8 cellular contexts compared by ENCODE assay signal in genomic region chr6:44127186-44128019, GRCh38. TPM values are rescaled to one million over a fixed set of nuclear protein-coding genes. Genes with fewer than 3 reads are reported as not detected.
DNase-seq lines count a peak whose midpoint lies in the region; ATAC-seq, FAIRE-seq and TF ChIP-seq lines count a peak whose summit lies in the region.

Gene MRPL14 (minus strand): TSS chr6:44127452. CDS start chr6:44116611, 10,841 bp downstream.
Gene TMEM63B (plus strand): TSS chr6:44127554. CDS start chr6:44134585, 7,031 bp downstream.

- intact Hi-C loops in kidney (cut with DNase I): no loop called here

- TF ChIP-seq CTCF in kidney (IDR thresholded peaks at IDR 0.05; ENCODE audit: borderline replicate concordance, extremely low read depth, insufficient read depth): no peak

- peaks cover 8% of the 10 kb centered on the region for H3K36me3 Mint-ChIP-seq in central memory CD8-positive, alpha-beta T cell (ENCODE audit: insufficient read depth)

- no peaks in the 10 kb centered on the region for H3K36me3 ChIP-seq in kidney (ENCODE audit: control insufficient read depth in 1 of 2, insufficient read depth in 2 of 2, low read length in 2 of 2)

- H3K27ac ChIP-seq in kidney (ENCODE audit: low read depth in 2 of 2, low read length in 2 of 2): peak within 1 kb of the TSS; percentile 71 to 82

- peak within 1 kb of the TSS; percentile 51 to 66 for H3K9ac ChIP-seq in kidney (ENCODE audit: low read length in 2 of 2)

- H3K4me1 ChIP-seq in kidney (ENCODE audit: control insufficient read depth in 1 of 2, insufficient read depth in 1 of 2, low read depth in 1 of 2, low read length in 2 of 2): peaks cover 15 to 17% of the 10 kb centered on the region in 2 donors

- H3K9me3 ChIP-seq in kidney (ENCODE audit: control insufficient read depth in 1 of 2, low read length in 2 of 2): no peaks in the 10 kb centered on the region

- peak within 1 kb of the TSS; percentile 56 to 70 for H3K4me3 ChIP-seq in kidney (ENCODE audit: low read length in 2 of 2)

- ATAC-seq in HG03025 (IDR thresholded peaks at IDR 0.05; ENCODE audit: low FRiP score, unreplicated experiment): peak; percentile 76
- peak; percentile 84 for ATAC-seq in central memory CD8-positive, alpha-beta T cell (replicated peaks; ENCODE audit: extremely low read depth, poor library complexity, severe bottlenecking)

- DNase-seq in NCI-H524 (lab: John Stamatoyannopoulos, UW) (peak; percentile 47 to 79), NCI-H524 treated with DMSO at 0.1 percent for 48 hours (lab: John Stamatoyannopoulos, UW) (no peak), NCI-H2227 treated with DMSO at 0.1 percent for 48 hours (lab: John Stamatoyannopoulos, UW) (peak; percentile 70), kidney (peak; percentile 96)
- peak; percentile 90 for DNase-seq in activated CD4-positive, CD25-positive, alpha-beta regulatory T cell treated with anti-CD3 and anti-CD28 coated beads, Interleukin-2, amount 50 U/mL, for 72 hours
- peak; percentile 74 to 84 for DNase-seq in central memory CD8-positive, alpha-beta T cell (ENCODE audit: low spot score in 2 of 2)
- peak; percentile 89 to 90 for DNase-seq in stimulated activated CD4-positive, alpha-beta T cell treated with anti-CD3 and anti-CD28 coated beads, Interleukin-15, amount 100 ng/mL, for 1 hour (ENCODE audit: low read depth in 1 of 2, low spot score in 1 of 2)

- H3K27ac Mint-ChIP-seq in central memory CD8-positive, alpha-beta T cell (ENCODE audit: low read depth): peak within 1 kb of the TSS; percentile 98

- H3K9me3 Mint-ChIP-seq in central memory CD8-positive, alpha-beta T cell: no peaks in the 10 kb centered on the region

- H3K4me1 Mint-ChIP-seq in central memory CD8-positive, alpha-beta T cell: peaks cover 64% of the 10 kb centered on the region

- no peak for FAIRE-seq in kidney (lab: Jason Lieb, UNC)

- peak within 1 kb of the TSS; percentile 91 for H3K4me3 Mint-ChIP-seq in central memory CD8-positive, alpha-beta T cell

- H3K27me3 Mint-ChIP-seq in central memory CD8-positive, alpha-beta T cell: no peaks in the 10 kb centered on the region

RNA-seq across cellular contexts. Expression of gene MRPL14, which starts in this region (rescaled TPM):
- 27.9 TPM for total RNA-seq in kidney
- 71.5 TPM for polyA plus RNA-seq in kidney (ENCODE audit: insufficient read depth, low read depth, low replicate concordance)

RNA-seq across cellular contexts. Expression of gene TMEM63B, which starts in this region (rescaled TPM):
- total RNA-seq in kidney: 27.3 TPM
- polyA plus RNA-seq in kidney (ENCODE audit: insufficient read depth, low read depth, low replicate concordance): 18.2 TPM
